Comparison of ENCODE assay signal across 23 cellular contexts in the genomic region with DNA sequence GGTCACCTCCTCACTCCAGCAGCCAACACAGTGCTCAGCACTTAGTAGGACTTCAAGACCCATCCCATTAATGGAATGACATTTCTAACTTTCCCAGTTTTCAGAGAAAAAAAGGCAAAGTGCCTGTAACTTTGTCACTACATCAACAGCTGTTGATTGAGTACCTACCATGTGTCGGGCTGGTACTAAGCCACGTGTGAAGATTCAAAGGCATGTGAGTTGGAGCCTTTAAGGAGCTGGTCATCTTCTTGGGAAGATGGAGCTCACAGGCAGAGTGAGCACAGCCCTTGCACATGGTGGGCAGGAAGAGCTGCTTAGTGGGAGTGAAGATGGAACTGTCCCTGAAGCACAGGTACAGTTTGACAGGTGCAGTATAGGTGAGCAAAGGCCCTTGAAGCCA.
DNase-seq lines count a peak whose midpoint lies in the region; ATAC-seq and FAIRE-seq lines count a peak whose summit lies in the region.
"Had no signal": no experiment of that assay in that cellular context is flagged by ENCODE, and none has a peak within 500 bp of the region (broad histone marks: within the 10 kb centered on the region; RNA-seq: fewer than 3 reads in every experiment).

No MANE protein-coding gene starts in this region.

- H3K4me3 Mint-ChIP-seq in activated CD4-positive, alpha-beta T cell treated with anti-CD3 and anti-CD28 coated beads, Interleukin-2, amount 10 ng/mL, durations not matched to agents 7 days and 5 days, result no peak overlapping the region
- no peak overlapping the region for H3K4me3 Mint-ChIP-seq in activated CD4-positive, alpha-beta T cell treated with anti-CD3 and anti-CD28 coated beads, Interleukin-2, amount 10 ng/mL, durations not matched to agents 24 days and 14 days
- no peak overlapping the region for H3K4me3 Mint-ChIP-seq in T-helper 17 cell
- peak overlapping the region in 1 of 3 donors; percentile 60 for H3K4me3 Mint-ChIP-seq in T-cell

- H3K36me3 Mint-ChIP-seq in activated CD4-positive, alpha-beta T cell treated with anti-CD3 and anti-CD28 coated beads, Interleukin-2, amount 10 ng/mL, durations not matched to agents 7 days and 5 days (ENCODE audit: low read depth), result no peaks in the 10 kb centered on the region
- H3K36me3 Mint-ChIP-seq in activated CD4-positive, alpha-beta T cell treated with anti-CD3 and anti-CD28 coated beads, Interleukin-2, amount 10 ng/mL, durations not matched to agents 24 days and 14 days (ENCODE audit: low read depth), result no peaks in the 10 kb centered on the region
- H3K36me3 Mint-ChIP-seq in T-helper 17 cell (ENCODE audit: low read depth), result no peaks in the 10 kb centered on the region
- no peaks in the 10 kb centered on the region for H3K36me3 Mint-ChIP-seq in T-cell
- H3K36me3 Mint-ChIP-seq: naive thymus-derived CD8-positive, alpha-beta T cell had no signal

- H3K9me3 ChIP-seq in T-helper 17 cell (ENCODE audit: control insufficient read depth, low read length, poor library complexity, severe bottlenecking), result no peaks in the 10 kb centered on the region
- H3K9me3 ChIP-seq: adrenal gland had no signal

- H3K27me3 Mint-ChIP-seq in activated CD4-positive, alpha-beta T cell treated with anti-CD3 and anti-CD28 coated beads, Interleukin-2, amount 10 ng/mL, durations not matched to agents 7 days and 5 days, result peaks cover 3% of the 10 kb centered on the region
- H3K27me3 Mint-ChIP-seq in activated CD4-positive, alpha-beta T cell treated with anti-CD3 and anti-CD28 coated beads, Interleukin-2, amount 10 ng/mL, durations not matched to agents 24 days and 14 days, result peaks cover 18% of the 10 kb centered on the region
- H3K27me3 Mint-ChIP-seq in T-helper 17 cell (no peaks in the 10 kb centered on the region), T-cell (peaks cover 0 to 9% of the 10 kb centered on the region in 2 donors)

- H3K9me3 Mint-ChIP-seq in activated CD4-positive, alpha-beta T cell treated with anti-CD3 and anti-CD28 coated beads, Interleukin-2, amount 10 ng/mL, durations not matched to agents 7 days and 5 days, result no peaks in the 10 kb centered on the region
- no peaks in the 10 kb centered on the region for H3K9me3 Mint-ChIP-seq in activated CD4-positive, alpha-beta T cell treated with anti-CD3 and anti-CD28 coated beads, Interleukin-2, amount 10 ng/mL, durations not matched to agents 24 days and 14 days
- H3K9me3 Mint-ChIP-seq in T-cell, result no peaks in the 10 kb centered on the region
- H3K9me3 Mint-ChIP-seq: naive thymus-derived CD8-positive, alpha-beta T cell had no signal

- intact Hi-C loops in activated CD4-positive, alpha-beta T cell treated with anti-CD3 and anti-CD28 coated beads, Interleukin-2, amount 10 ng/mL, durations not matched to agents 24 days and 14 days (cut with micrococcal nuclease), result loop anchor here (2.0 kb wide), 1 partner anchor 81 kb away; no protein-coding TSS in a partner anchor
- intact Hi-C loops in posterior vena cava (cut with DNase I), result loop anchor here in 1 of 2 donors (5.0 kb wide), 1 partner anchor 1428 kb away; no protein-coding TSS in a partner anchor

- ATAC-seq in T-helper 17 cell (no peak), T-cell (replicated peaks in 1 of 4) (no peak)
- ATAC-seq: Right ventricle myocardium inferior, SK-N-SH treated with all-trans-retinoic acid at 6 μM for 48 hours had no signal

- peak overlapping the region; percentile 86 for H3K27ac ChIP-seq in cingulate gyrus (ENCODE audit: low read depth, low read length)
- H3K27ac ChIP-seq: adrenal gland, brain microvascular endothelial cell, epithelial cell of prostate, VCaP had no signal

- H3K4me1 Mint-ChIP-seq in activated CD4-positive, alpha-beta T cell treated with anti-CD3 and anti-CD28 coated beads, Interleukin-2, amount 10 ng/mL, durations not matched to agents 7 days and 5 days, result peaks cover 36% of the 10 kb centered on the region
- H3K4me1 Mint-ChIP-seq in activated CD4-positive, alpha-beta T cell treated with anti-CD3 and anti-CD28 coated beads, Interleukin-2, amount 10 ng/mL, durations not matched to agents 24 days and 14 days, result peaks cover 26% of the 10 kb centered on the region
- H3K4me1 Mint-ChIP-seq in T-helper 17 cell (peaks cover 27% of the 10 kb centered on the region), T-cell (peaks cover 19 to 38% (median 28%) of the 10 kb centered on the region in 3 donors)

- H3K27ac Mint-ChIP-seq in activated CD4-positive, alpha-beta T cell treated with anti-CD3 and anti-CD28 coated beads, Interleukin-2, amount 10 ng/mL, durations not matched to agents 7 days and 5 days, result peak overlapping the region; percentile 75
- H3K27ac Mint-ChIP-seq in activated CD4-positive, alpha-beta T cell treated with anti-CD3 and anti-CD28 coated beads, Interleukin-2, amount 10 ng/mL, durations not matched to agents 24 days and 14 days, result no peak overlapping the region
- H3K27ac Mint-ChIP-seq in T-helper 17 cell (peak overlapping the region; percentile 89), T-cell (no peak overlapping the region)

- DNase-seq in activated CD4-positive, alpha-beta T cell treated with anti-CD3 and anti-CD28 coated beads, Interleukin-2, amount 10 ng/mL, durations not matched to agents 7 days and 5 days, result no peak
- no peak for DNase-seq in activated CD4-positive, alpha-beta T cell treated with anti-CD3 and anti-CD28 coated beads, Interleukin-2, amount 10 ng/mL, durations not matched to agents 24 days and 14 days
- DNase-seq in T-helper 17 cell (no peak), posterior vena cava (ENCODE audit: low spot score) (peak; percentile 24), SKM-1 (lab: John Stamatoyannopoulos, UW; ENCODE audit: unreplicated experiment) (no peak), T-cell (no peak), GM19239 (ENCODE audit: insufficient read length, low spot score) (no peak)
- DNase-seq: adrenal gland, brain microvascular endothelial cell, COR-L47, DMS53, kidney, midbrain, NCI-H1694, NCI-H510A treated with DMSO at 0.1 percent for 48 hours had no signal

- FAIRE-seq in GM19239 (lab: Jason Lieb, UNC), result no peak
- FAIRE-seq: G401.6, kidney, urothelium cell line had no signal

- CTCF ChIA-PET in activated CD4-positive, alpha-beta T cell treated with anti-CD3 and anti-CD28 coated beads, Interleukin-2, amount 10 ng/mL, durations not matched to agents 7 days and 5 days (lab: Charles Lee), result interaction anchor here (0.6 to 1.4 kb wide), 3 partner anchors 10 to 76 kb away, joined by 3 read pairs; no protein-coding TSS in a partner anchor
- CTCF ChIA-PET in T-cell (lab: Charles Lee), result no interaction called here

- POLR2A ChIA-PET in activated CD4-positive, alpha-beta T cell treated with anti-CD3 and anti-CD28 coated beads, Interleukin-2, amount 10 ng/mL, durations not matched to agents 7 days and 5 days (lab: Charles Lee), result no interaction called here
- POLR2A ChIA-PET in T-cell (lab: Charles Lee), result no interaction called here

Comparison
In these comparisons a context has a peak if more than half of its experiments do, and no peak if none do; other contexts are left out.
1. H3K27ac Mint-ChIP-seq: peak in activated CD4-positive, alpha-beta T cell treated with anti-CD3 and anti-CD28 coated beads, Interleukin-2, amount 10 ng/mL, durations not matched to agents 7 days and 5 days (single experiment) and T-helper 17 cell (single experiment); none in activated CD4-positive, alpha-beta T cell treated with anti-CD3 and anti-CD28 coated beads, Interleukin-2, amount 10 ng/mL, durations not matched to agents 24 days and 14 days (single experiment) and T-cell (0 of 2).